1 cellular context compared by ENCODE assay signal in the genomic region with DNA sequence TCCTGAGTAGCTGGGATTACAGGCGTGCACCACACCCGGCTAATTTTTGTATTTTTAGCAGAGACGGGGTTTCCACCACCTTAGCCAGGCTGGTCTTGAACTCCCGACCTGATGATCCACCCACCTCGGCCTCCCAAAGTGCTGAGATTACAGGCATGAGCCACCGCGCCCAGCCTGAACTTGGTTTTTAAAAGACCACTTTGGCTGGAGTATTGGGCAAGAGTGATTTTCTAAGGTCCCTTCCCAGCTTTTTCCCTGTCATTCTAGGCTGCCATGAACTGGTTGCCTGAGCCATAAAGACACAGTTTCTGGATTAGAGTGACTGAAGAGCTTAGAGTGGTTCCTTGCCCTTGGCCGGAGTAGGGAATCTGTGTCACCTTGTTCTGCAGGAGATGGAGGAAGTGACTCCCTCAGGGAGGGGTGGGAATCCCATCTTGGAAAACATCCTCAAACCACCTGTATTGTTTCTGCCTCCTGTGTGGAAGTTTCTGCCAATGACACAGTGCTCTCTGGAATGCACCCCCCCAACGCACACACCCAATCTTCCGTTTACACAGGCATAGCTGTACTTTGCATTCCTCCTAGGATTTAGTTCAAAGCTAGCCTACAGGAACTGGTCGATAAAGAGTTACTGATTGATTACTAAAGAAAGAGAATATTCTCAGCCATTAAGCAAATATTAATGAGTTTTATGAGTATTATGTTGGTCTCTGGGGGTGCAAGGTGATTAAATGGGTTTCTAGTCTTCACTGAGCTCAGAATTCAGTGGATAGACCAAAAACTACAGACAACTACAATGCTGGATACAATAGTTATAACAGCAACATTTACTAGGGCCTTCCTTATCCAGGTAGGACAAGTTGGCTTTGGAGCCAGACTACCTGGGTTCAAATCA.
TF ChIP-seq lines count a peak whose summit lies in the region.

No MANE protein-coding gene starts in this region.

TF ChIP-seq in HepG2, 621 proteins besides CTCF, POLR2A, EP300 and RAD21 (continued from another document and continues in another):
- TF ChIP-seq NRL (CRISPR knock-in tag; IDR thresholded peaks at IDR 0.05; ENCODE audit: borderline replicate concordance) (no peak), SOX6 (IDR thresholded peaks at IDR 0.05) (no peak), SOX6 (CRISPR knock-in tag; IDR thresholded peaks at IDR 0.05) (peak; percentile 100), ZNF264 (CRISPR knock-in tag; IDR thresholded peaks at IDR 0.05) (peak; percentile 98), TOPORS (CRISPR knock-in tag; IDR thresholded peaks at IDR 0.05) (peak; percentile 93), ZNF224 (CRISPR knock-in tag; IDR thresholded peaks at IDR 0.05) (peak; percentile 34; the same call in 1 of the 2 replicates), RNF2 (conservative IDR thresholded peaks at IDR 0.05; ENCODE audit: low read depth) (peak; percentile 42; the same call in 1 of the 2 replicates), CHD2 (IDR thresholded peaks at IDR 0.05; ENCODE audit: low read depth, low read length) (no peak), CREB3 (CRISPR knock-in tag; IDR thresholded peaks at IDR 0.05) (peak; percentile 89; the same call in 1 of the 2 replicates), ZBTB20 (CRISPR knock-in tag; IDR thresholded peaks at IDR 0.05; ENCODE audit: borderline replicate concordance, low read depth) (peak; percentile 99), AGO2 (optimal IDR thresholded peaks at IDR 0.05; ENCODE audit: low read depth, low read length) (no peak), GTF2F1 (IDR thresholded peaks at IDR 0.05; ENCODE audit: low read length) (no peak), MYNN (CRISPR knock-in tag; IDR thresholded peaks at IDR 0.05; ENCODE audit: low read depth) (no peak), MBNL3 (CRISPR knock-in tag; conservative IDR thresholded peaks at IDR 0.05) (no peak), WIZ (CRISPR knock-in tag; IDR thresholded peaks at IDR 0.05) (peak; percentile 89), HNRNPK (IDR thresholded peaks at IDR 0.05; ENCODE audit: low read depth, low read length, poor library complexity, severe bottlenecking) (no peak), SIX4 (CRISPR knock-in tag; IDR thresholded peaks at IDR 0.05) (peak; percentile 96), KDM1A (CRISPR knock-in tag; IDR thresholded peaks at IDR 0.05) (peak; percentile 96), LBX2 (CRISPR knock-in tag; IDR thresholded peaks at IDR 0.05; ENCODE audit: borderline replicate concordance) (no peak), CC2D1A (CRISPR knock-in tag; IDR thresholded peaks at IDR 0.05) (peak; percentile 94; the same call in 1 of the 2 replicates), POGK (CRISPR knock-in tag; conservative IDR thresholded peaks at IDR 0.05) (peak; percentile 96), MED13 (CRISPR knock-in tag; IDR thresholded peaks at IDR 0.05) (peak; percentile 100), MXD4 (CRISPR knock-in tag; IDR thresholded peaks at IDR 0.05) (peak; percentile 92), PAF1 (CRISPR knock-in tag; IDR thresholded peaks at IDR 0.05) (no peak; the same call in 1 of the 2 replicates), RFX1 (IDR thresholded peaks at IDR 0.05) (no peak), ZZZ3 (CRISPR knock-in tag; IDR thresholded peaks at IDR 0.05; ENCODE audit: borderline replicate concordance) (no peak; the same call in 1 of the 2 replicates), RFXANK (CRISPR knock-in tag; IDR thresholded peaks at IDR 0.05) (peak; percentile 91), FOXA1 (IDR thresholded peaks at IDR 0.05) (peak; percentile 87), FOXA1 (CRISPR knock-in tag; IDR thresholded peaks at IDR 0.05) (peak; percentile 100), BRF2 (CRISPR knock-in tag; IDR thresholded peaks at IDR 0.05) (peak; percentile 97)
- TF ChIP-seq, protein P1, sequence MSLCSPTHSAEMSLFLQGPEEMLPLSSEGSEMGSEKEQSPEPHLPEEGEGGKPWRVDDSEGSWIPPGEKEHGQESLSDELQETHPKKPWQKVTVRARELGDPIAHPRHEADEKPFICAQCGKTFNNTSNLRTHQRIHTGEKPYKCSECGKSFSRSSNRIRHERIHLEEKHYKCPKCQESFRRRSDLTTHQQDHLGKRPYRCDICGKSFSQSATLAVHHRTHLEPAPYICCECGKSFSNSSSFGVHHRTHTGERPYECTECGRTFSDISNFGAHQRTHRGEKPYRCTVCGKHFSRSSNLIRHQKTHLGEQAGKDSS (CRISPR knock-in tag; IDR thresholded peaks at IDR 0.05; ENCODE audit: borderline replicate concordance, low read depth), result peak; percentile 99
- TF ChIP-seq, protein P2, sequence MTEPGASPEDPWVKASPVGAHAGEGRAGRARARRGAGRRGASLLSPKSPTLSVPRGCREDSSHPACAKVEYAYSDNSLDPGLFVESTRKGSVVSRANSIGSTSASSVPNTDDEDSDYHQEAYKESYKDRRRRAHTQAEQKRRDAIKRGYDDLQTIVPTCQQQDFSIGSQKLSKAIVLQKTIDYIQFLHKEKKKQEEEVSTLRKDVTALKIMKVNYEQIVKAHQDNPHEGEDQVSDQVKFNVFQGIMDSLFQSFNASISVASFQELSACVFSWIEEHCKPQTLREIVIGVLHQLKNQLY (CRISPR knock-in tag; IDR thresholded peaks at IDR 0.05), result peak; percentile 98
- TF ChIP-seq, protein P3, sequence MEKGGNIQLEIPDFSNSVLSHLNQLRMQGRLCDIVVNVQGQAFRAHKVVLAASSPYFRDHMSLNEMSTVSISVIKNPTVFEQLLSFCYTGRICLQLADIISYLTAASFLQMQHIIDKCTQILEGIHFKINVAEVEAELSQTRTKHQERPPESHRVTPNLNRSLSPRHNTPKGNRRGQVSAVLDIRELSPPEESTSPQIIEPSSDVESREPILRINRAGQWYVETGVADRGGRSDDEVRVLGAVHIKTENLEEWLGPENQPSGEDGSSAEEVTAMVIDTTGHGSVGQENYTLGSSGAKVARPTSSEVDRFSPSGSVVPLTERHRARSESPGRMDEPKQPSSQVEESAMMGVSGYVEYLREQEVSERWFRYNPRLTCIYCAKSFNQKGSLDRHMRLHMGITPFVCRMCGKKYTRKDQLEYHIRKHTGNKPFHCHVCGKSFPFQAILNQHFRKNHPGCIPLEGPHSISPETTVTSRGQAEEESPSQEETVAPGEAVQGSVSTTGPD (CRISPR knock-in tag; IDR thresholded peaks at IDR 0.05), result 0 out of 2 replicates have a peak, but pooled peaks have one; percentile 66
- TF ChIP-seq, protein P4, sequence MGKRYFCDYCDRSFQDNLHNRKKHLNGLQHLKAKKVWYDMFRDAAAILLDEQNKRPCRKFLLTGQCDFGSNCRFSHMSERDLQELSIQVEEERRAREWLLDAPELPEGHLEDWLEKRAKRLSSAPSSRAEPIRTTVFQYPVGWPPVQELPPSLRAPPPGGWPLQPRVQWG (CRISPR knock-in tag; IDR thresholded peaks at IDR 0.05; ENCODE audit: borderline replicate concordance, low read depth), result no peak
- TF ChIP-seq, protein P5, sequence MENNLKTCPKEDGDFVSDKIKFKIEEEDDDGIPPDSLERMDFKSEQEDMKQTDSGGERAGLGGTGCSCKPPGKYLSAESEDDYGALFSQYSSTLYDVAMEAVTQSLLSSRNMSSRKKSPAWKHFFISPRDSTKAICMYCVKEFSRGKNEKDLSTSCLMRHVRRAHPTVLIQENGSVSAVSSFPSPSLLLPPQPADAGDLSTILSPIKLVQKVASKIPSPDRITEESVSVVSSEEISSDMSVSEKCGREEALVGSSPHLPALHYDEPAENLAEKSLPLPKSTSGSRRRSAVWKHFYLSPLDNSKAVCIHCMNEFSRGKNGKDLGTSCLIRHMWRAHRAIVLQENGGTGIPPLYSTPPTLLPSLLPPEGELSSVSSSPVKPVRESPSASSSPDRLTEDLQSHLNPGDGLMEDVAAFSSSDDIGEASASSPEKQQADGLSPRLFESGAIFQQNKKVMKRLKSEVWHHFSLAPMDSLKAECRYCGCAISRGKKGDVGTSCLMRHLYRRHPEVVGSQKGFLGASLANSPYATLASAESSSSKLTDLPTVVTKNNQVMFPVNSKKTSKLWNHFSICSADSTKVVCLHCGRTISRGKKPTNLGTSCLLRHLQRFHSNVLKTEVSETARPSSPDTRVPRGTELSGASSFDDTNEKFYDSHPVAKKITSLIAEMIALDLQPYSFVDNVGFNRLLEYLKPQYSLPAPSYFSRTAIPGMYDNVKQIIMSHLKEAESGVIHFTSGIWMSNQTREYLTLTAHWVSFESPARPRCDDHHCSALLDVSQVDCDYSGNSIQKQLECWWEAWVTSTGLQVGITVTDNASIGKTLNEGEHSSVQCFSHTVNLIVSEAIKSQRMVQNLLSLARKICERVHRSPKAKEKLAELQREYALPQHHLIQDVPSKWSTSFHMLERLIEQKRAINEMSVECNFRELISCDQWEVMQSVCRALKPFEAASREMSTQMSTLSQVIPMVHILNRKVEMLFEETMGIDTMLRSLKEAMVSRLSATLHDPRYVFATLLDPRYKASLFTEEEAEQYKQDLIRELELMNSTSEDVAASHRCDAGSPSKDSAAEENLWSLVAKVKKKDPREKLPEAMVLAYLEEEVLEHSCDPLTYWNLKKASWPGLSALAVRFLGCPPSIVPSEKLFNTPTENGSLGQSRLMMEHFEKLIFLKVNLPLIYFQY (CRISPR knock-in tag; IDR thresholded peaks at IDR 0.05; ENCODE audit: borderline replicate concordance), result peak; percentile 50; the same call in 1 of the 2 replicates
- TF ChIP-seq, protein P6, sequence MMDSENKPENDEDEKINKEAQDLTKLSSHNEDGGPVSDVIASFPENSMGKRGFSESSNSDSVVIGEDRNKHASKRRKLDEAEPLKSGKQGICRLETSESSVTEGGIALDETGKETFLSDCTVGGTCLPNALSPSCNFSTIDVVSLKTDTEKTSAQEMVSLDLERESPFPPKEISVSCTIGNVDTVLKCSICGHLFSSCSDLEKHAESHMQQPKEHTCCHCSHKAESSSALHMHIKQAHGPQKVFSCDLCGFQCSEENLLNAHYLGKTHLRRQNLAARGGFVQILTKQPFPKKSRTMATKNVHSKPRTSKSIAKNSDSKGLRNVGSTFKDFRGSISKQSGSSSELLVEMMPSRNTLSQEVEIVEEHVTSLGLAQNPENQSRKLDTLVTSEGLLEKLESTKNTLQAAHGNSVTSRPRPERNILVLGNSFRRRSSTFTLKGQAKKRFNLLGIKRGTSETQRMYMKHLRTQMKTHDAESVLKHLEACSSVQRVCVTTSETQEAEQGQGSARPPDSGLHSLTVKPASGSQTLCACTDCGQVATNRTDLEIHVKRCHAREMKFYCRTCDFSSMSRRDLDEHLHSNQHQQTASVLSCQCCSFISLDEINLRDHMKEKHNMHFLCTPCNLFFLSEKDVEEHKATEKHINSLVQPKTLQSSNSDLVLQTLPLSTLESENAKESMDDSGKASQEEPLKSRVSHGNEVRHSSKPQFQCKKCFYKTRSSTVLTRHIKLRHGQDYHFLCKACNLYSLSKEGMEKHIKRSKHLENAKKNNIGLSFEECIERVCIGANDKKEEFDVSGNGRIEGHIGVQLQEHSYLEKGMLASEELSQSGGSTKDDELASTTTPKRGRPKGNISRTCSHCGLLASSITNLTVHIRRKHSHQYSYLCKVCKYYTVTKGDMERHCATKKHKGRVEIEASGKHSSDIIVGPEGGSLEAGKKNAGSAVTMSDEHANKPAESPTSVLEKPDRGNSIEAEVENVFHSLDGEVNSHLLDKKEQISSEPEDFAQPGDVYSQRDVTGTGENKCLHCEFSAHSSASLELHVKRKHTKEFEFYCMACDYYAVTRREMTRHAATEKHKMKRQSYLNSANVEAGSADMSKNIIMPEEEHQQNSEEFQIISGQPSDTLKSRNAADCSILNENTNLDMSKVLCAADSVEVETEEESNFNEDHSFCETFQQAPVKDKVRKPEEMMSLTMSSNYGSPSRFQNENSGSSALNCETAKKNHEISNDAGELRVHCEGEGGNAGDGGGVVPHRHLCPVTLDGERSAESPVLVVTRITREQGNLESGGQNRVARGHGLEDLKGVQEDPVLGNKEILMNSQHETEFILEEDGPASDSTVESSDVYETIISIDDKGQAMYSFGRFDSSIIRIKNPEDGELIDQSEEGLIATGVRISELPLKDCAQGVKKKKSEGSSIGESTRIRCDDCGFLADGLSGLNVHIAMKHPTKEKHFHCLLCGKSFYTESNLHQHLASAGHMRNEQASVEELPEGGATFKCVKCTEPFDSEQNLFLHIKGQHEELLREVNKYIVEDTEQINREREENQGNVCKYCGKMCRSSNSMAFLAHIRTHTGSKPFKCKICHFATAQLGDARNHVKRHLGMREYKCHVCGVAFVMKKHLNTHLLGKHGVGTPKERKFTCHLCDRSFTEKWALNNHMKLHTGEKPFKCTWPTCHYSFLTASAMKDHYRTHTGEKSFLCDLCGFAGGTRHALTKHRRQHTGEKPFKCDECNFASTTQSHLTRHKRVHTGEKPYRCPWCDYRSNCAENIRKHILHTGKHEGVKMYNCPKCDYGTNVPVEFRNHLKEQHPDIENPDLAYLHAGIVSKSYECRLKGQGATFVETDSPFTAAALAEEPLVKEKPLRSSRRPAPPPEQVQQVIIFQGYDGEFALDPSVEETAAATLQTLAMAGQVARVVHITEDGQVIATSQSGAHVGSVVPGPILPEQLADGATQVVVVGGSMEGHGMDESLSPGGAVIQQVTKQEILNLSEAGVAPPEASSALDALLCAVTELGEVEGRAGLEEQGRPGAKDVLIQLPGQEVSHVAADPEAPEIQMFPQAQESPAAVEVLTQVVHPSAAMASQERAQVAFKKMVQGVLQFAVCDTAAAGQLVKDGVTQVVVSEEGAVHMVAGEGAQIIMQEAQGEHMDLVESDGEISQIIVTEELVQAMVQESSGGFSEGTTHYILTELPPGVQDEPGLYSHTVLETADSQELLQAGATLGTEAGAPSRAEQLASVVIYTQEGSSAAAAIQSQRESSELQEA (CRISPR knock-in tag; IDR thresholded peaks at IDR 0.05; ENCODE audit: not compliant biosample characterization), result no peak
